Comparison of ENCODE assay signal across 8 cellular contexts in the genomic region with DNA sequence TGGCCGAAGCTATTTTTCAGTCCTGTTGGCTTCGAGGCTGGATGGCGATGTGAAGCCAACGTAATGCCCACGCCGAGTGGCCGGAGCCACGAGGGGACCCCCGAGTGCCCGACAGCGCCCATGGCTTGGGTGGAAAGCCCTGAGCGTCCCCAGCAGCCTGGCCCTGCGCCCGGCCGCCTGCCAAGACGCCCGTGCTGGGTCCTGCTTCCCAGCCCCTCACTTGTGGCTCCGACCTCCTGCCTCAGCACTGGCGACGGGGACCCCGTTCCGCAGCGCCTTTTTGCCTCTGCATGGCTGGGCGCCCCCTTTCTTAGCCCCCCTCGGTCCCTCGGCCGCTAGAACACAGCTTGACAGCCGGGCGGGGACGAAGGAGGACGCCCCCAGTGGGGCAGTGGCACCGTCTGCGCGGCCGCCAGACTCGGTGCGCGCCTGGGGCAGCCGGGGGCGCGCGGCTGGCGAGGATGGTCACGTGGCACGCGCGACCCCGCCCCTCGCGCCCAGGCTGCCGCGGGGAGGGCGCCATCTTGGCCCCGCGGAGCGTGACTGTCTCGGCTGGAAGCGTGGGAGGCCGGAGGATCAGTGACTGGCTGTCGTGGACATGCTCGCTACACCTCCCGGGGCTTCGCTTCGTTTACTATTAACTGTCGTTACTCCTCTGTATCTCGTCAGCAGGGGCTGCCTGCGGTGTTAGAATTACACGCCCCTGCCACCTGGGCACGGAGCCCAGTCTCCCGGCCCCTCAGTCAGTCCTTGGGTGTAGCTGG. TPM values are rescaled to one million over a fixed set of nuclear protein-coding genes. Genes with fewer than 3 reads are reported as not detected.
A peak's percentile ranks its signal among the peaks of the same experiment; 100 is the strongest.
DNase-seq lines count a peak whose midpoint lies in the region; ATAC-seq and TF ChIP-seq lines count a peak whose summit lies in the region.

No MANE protein-coding gene starts in this region.

- intact Hi-C loops in activated CD4-positive, alpha-beta T cell treated with anti-CD3 and anti-CD28 coated beads for 36 hours (cut with DNase I, micrococcal nuclease), result loop anchor here (1.0 to 5.0 kb wide), 6 partner anchors 14 to 188 kb away; a partner anchor contains a TSS

- peak overlapping the region; percentile 79 for H3K4me3 ChIP-seq in choroid plexus epithelial cell (ENCODE audit: low read depth, low read length)

- DNase-seq in NCI-H2107 (lab: John Stamatoyannopoulos, UW) (peak; percentile 21), NCI-H2107 treated with DMSO at 0.1 percent for 48 hours (lab: John Stamatoyannopoulos, UW; ENCODE audit: unreplicated experiment) (no peak), NCI-H2171 treated with DMSO at 0.1 percent for 48 hours (lab: John Stamatoyannopoulos, UW) (peak; percentile 76), choroid plexus epithelial cell (ENCODE audit: low read depth) (peak; percentile 76), left kidney (ENCODE audit: low read depth, low spot score) (peak; percentile 97)
- peak; percentile 93 for DNase-seq in activated CD4-positive, alpha-beta T cell treated with anti-CD3 and anti-CD28 coated beads for 36 hours
- DNase-seq in stimulated activated CD4-positive, alpha-beta T cell treated with anti-CD3 and anti-CD28 coated beads, Interleukin-1b, Interleukin-23, amount 100 ng/mL, for 48 hours, result peak; percentile 86

- peak overlapping the region; percentile 73 for H3K27ac Mint-ChIP-seq in activated CD4-positive, alpha-beta T cell treated with anti-CD3 and anti-CD28 coated beads for 36 hours

- H3K36me3 Mint-ChIP-seq in activated CD4-positive, alpha-beta T cell treated with anti-CD3 and anti-CD28 coated beads for 36 hours (ENCODE audit: low read depth), result no peaks in the 10 kb centered on the region

- peaks cover 29% of the 10 kb centered on the region for H3K4me1 Mint-ChIP-seq in activated CD4-positive, alpha-beta T cell treated with anti-CD3 and anti-CD28 coated beads for 36 hours

- CTCF ChIA-PET in activated CD4-positive, alpha-beta T cell treated with anti-CD3 and anti-CD28 coated beads for 36 hours (lab: Charles Lee), result no interaction called here

- peak overlapping the region; percentile 73 for H3K4me3 Mint-ChIP-seq in activated CD4-positive, alpha-beta T cell treated with anti-CD3 and anti-CD28 coated beads for 36 hours

- peaks cover 4% of the 10 kb centered on the region for H3K9me3 Mint-ChIP-seq in activated CD4-positive, alpha-beta T cell treated with anti-CD3 and anti-CD28 coated beads for 36 hours (ENCODE audit: low read depth)

- ATAC-seq in HG02943 (IDR thresholded peaks at IDR 0.05; ENCODE audit: low read depth, unreplicated experiment), result peak; percentile 61
- peak; percentile 89 for ATAC-seq in activated CD4-positive, alpha-beta T cell treated with anti-CD3 and anti-CD28 coated beads for 36 hours

- POLR2A ChIA-PET in activated CD4-positive, alpha-beta T cell treated with anti-CD3 and anti-CD28 coated beads for 36 hours (lab: Charles Lee), result no interaction called here

- peaks cover 19% of the 10 kb centered on the region for H3K27me3 Mint-ChIP-seq in activated CD4-positive, alpha-beta T cell treated with anti-CD3 and anti-CD28 coated beads for 36 hours

- no peak for TF ChIP-seq CTCF in choroid plexus epithelial cell (conservative IDR thresholded peaks at IDR 0.05; ENCODE audit: low read depth, low read length)

RNA-seq across cellular contexts. Expression of a gene that starts 0.6 kb away (rescaled TPM):
- under 1 TPM; 0.14 to 0.30 TPM for total RNA-seq in activated CD4-positive, alpha-beta T cell treated with anti-CD3 and anti-CD28 coated beads for 36 hours

RNA-seq across cellular contexts. Expression of a gene that starts 13.2 kb away (rescaled TPM):
- total RNA-seq in activated CD4-positive, alpha-beta T cell treated with anti-CD3 and anti-CD28 coated beads for 36 hours, result 10 to 100 TPM; 40.8 TPM
